In the genomic region with DNA sequence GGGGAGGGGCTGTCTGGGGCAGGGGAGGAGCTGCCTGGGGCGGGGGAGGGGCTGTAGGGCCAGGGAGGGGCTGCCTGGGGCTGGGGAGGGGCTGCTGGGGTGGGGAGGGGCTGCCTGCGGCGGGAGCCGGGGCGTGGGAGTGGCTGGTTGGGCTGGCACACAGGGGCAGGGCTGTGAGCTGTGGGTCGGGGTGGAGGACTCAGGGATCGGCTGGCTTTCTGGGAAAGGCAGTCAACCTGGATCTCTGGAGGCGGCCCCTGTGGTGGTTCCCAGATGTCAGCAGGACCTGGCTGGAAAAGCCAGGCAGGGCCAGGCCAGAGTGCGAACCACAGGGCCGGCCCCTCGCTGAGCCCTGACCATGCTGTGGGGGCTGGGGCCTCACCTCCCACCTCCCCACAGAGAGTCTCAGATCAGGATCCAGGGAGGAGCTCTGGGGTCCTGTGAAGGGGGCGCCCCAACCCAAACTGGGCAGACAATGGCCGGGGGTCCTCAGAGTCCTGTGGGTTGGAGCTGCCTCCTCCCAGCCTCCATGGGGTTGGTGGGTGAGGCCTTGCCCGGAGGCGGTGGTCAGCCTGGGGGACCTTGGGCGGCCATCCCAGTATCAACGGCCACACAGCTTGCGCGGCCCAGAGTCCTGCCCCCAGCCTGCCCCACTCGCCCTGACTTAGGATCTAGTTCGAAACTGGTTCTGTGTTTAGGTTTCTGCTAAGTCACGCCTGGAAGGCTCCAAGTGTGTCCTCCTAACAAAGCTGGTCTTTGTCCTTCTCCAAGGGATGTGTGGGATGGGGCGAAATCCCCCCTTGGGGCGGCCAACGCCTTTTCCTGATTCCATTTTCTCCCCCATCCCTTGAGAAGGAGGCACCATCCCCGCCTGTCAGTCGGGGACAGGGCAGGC, we compare ENCODE assay signal across 1 cellular context.
TF ChIP-seq lines count a peak whose summit lies in the region.

No MANE protein-coding gene starts in this region.

TF ChIP-seq in GM23338, 12 proteins besides CTCF, POLR2A, EP300 and RAD21 (continued from another document):
- TF ChIP-seq, protein P1, sequence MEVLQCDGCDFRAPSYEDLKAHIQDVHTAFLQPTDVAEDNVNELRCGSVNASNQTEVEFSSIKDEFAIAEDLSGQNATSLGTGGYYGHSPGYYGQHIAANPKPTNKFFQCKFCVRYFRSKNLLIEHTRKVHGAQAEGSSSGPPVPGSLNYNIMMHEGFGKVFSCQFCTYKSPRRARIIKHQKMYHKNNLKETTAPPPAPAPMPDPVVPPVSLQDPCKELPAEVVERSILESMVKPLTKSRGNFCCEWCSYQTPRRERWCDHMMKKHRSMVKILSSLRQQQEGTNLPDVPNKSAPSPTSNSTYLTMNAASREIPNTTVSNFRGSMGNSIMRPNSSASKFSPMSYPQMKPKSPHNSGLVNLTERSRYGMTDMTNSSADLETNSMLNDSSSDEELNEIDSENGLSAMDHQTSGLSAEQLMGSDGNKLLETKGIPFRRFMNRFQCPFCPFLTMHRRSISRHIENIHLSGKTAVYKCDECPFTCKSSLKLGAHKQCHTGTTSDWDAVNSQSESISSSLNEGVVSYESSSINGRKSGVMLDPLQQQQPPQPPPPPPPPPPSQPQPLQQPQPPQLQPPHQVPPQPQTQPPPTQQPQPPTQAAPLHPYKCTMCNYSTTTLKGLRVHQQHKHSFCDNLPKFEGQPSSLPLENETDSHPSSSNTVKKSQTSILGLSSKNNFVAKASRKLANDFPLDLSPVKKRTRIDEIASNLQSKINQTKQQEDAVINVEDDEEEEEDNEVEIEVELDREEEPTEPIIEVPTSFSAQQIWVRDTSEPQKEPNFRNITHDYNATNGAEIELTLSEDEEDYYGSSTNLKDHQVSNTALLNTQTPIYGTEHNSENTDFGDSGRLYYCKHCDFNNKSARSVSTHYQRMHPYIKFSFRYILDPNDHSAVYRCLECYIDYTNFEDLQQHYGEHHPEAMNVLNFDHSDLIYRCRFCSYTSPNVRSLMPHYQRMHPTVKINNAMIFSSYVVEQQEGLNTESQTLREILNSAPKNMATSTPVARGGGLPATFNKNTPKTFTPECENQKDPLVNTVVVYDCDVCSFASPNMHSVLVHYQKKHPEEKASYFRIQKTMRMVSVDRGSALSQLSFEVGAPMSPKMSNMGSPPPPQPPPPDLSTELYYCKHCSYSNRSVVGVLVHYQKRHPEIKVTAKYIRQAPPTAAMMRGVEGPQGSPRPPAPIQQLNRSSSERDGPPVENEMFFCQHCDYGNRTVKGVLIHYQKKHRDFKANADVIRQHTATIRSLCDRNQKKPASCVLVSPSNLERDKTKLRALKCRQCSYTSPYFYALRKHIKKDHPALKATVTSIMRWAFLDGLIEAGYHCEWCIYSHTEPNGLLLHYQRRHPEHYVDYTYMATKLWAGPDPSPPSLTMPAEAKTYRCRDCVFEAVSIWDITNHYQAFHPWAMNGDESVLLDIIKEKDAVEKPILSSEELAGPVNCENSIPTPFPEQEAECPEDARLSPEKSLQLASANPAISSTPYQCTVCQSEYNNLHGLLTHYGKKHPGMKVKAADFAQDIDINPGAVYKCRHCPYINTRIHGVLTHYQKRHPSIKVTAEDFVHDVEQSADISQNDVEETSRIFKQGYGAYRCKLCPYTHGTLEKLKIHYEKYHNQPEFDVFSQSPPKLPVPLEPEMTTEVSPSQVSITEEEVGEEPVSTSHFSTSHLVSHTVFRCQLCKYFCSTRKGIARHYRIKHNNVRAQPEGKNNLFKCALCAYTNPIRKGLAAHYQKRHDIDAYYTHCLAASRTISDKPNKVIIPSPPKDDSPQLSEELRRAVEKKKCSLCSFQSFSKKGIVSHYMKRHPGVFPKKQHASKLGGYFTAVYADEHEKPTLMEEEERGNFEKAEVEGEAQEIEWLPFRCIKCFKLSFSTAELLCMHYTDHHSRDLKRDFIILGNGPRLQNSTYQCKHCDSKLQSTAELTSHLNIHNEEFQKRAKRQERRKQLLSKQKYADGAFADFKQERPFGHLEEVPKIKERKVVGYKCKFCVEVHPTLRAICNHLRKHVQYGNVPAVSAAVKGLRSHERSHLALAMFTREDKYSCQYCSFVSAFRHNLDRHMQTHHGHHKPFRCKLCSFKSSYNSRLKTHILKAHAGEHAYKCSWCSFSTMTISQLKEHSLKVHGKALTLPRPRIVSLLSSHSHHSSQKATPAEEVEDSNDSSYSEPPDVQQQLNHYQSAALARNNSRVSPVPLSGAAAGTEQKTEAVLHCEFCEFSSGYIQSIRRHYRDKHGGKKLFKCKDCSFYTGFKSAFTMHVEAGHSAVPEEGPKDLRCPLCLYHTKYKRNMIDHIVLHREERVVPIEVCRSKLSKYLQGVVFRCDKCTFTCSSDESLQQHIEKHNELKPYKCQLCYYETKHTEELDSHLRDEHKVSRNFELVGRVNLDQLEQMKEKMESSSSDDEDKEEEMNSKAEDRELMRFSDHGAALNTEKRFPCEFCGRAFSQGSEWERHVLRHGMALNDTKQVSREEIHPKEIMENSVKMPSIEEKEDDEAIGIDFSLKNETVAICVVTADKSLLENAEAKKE (CRISPR knock-in tag; IDR thresholded peaks at IDR 0.05): no peak
- TF ChIP-seq EZH2 (IDR thresholded peaks at IDR 0.05; ENCODE audit: low read depth, unreplicated experiment) (no peak), JUNB (IDR thresholded peaks at IDR 0.05; ENCODE audit: unreplicated experiment) (no peak), ZNF331 (CRISPR knock-in tag; IDR thresholded peaks at IDR 0.05; ENCODE audit: low read depth) (no peak), NANOG (IDR thresholded peaks at IDR 0.05; ENCODE audit: borderline replicate concordance) (no peak), ZNF114 (CRISPR knock-in tag; IDR thresholded peaks at IDR 0.05) (no peak), EZH2phosphoT487 (IDR thresholded peaks at IDR 0.05; ENCODE audit: unreplicated experiment) (no peak), CREB1 (CRISPR knock-in tag; IDR thresholded peaks at IDR 0.05; ENCODE audit: low read depth) (no peak), STAT1 (IDR thresholded peaks at IDR 0.05; ENCODE audit: unreplicated experiment) (no peak), POLR2AphosphoS5 (IDR thresholded peaks at IDR 0.05; ENCODE audit: low read depth) (no peak)
- TF ChIP-seq, protein P2, sequence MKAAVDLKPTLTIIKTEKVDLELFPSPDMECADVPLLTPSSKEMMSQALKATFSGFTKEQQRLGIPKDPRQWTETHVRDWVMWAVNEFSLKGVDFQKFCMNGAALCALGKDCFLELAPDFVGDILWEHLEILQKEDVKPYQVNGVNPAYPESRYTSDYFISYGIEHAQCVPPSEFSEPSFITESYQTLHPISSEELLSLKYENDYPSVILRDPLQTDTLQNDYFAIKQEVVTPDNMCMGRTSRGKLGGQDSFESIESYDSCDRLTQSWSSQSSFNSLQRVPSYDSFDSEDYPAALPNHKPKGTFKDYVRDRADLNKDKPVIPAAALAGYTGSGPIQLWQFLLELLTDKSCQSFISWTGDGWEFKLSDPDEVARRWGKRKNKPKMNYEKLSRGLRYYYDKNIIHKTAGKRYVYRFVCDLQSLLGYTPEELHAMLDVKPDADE (IDR thresholded peaks at IDR 0.05): no peak
TF ChIP-seq in GM23338: peak in this region for 0.
